ENCODE assay signal across 11 cellular contexts in genomic region chr20:40563296-40563950, GRCh38.
DNase-seq lines count a peak whose midpoint lies in the region; ATAC-seq, FAIRE-seq and TF ChIP-seq lines count a peak whose summit lies in the region.
"Had no signal": no experiment of that assay in that cellular context is flagged by ENCODE, and none has a peak within 500 bp of the region (broad histone marks: within the 10 kb centered on the region; RNA-seq: fewer than 3 reads in every experiment).

No MANE protein-coding gene starts in this region.

- CTCF ChIA-PET in Calu3 (lab: Charles Lee) (no interaction called here), endothelial cell of umbilical vein (lab: Charles Lee) (no interaction called here)

- no peak overlapping the region for H2AFZ ChIP-seq in endothelial cell of umbilical vein (ENCODE audit: low read depth, low read length)

- H3K4me3 Mint-ChIP-seq in Calu3 (ENCODE audit: low read depth, unreplicated experiment) (no peak overlapping the region), nephron (no peak overlapping the region)
- no peak overlapping the region for H3K4me3 Mint-ChIP-seq in activated T-helper 1 cell treated with anti-CD3 and anti-CD28 coated beads, Interleukin-12 subunit alpha, Interleukin-12 subunit beta, Interleukin-2, Interleukin-4 antibody, amounts not matched to agents 30 ng/mL and 10 ng/mL and 1 ng/mL, durations not matched to agents 14 hours and 24 hours and 36 hours
- H3K4me3 Mint-ChIP-seq: brain; CD8-positive, alpha-beta memory T cell had no signal

- ATAC-seq in GM21447 (IDR thresholded peaks at IDR 0.05; ENCODE audit: unreplicated experiment) (no peak), GM19463 (IDR thresholded peaks at IDR 0.05; ENCODE audit: unreplicated experiment) (no peak)

- H4K20me1 ChIP-seq in endothelial cell of umbilical vein (replicated peaks; ENCODE audit: control insufficient read depth, extremely low read depth, insufficient read depth, low read length): no peaks in the 10 kb centered on the region

- intact Hi-C loops in Calu3 (cut with micrococcal nuclease; ENCODE audit: unreplicated experiment): loop anchor here (2.0 to 5.0 kb wide), 3 partner anchors 49 to 105 kb away; no protein-coding TSS in a partner anchor
- intact Hi-C loops in endothelial cell of umbilical vein (cut with micrococcal nuclease): no loop called here
- intact Hi-C loops in activated T-helper 1 cell treated with anti-CD3 and anti-CD28 coated beads, Interleukin-12 subunit alpha, Interleukin-12 subunit beta, Interleukin-2, Interleukin-4 antibody, amounts not matched to agents 30 ng/mL and 10 ng/mL and 1 ng/mL, durations not matched to agents 14 hours and 24 hours and 36 hours (cut with micrococcal nuclease): no loop called here

- H3K9me1 ChIP-seq in endothelial cell of umbilical vein (replicated peaks; ENCODE audit: control insufficient read depth, extremely low read depth, insufficient read depth, low read length): no peaks in the 10 kb centered on the region

- H3K27ac Mint-ChIP-seq in Calu3 (ENCODE audit: unreplicated experiment): peak overlapping the region; percentile 4
- peak overlapping the region in 2 of 3 experiments; percentile 3 to 33 for H3K27ac Mint-ChIP-seq in nephron
- no peak overlapping the region for H3K27ac Mint-ChIP-seq in activated T-helper 1 cell treated with anti-CD3 and anti-CD28 coated beads, Interleukin-12 subunit alpha, Interleukin-12 subunit beta, Interleukin-2, Interleukin-4 antibody, amounts not matched to agents 30 ng/mL and 10 ng/mL and 1 ng/mL, durations not matched to agents 14 hours and 24 hours and 36 hours
- H3K27ac Mint-ChIP-seq: brain; CD8-positive, alpha-beta memory T cell had no signal

- H3K4me1 ChIP-seq in endothelial cell of umbilical vein (ENCODE audit: control insufficient read depth, extremely low read depth, insufficient read depth, low read length): no peaks in the 10 kb centered on the region

- FAIRE-seq in endothelial cell of umbilical vein (lab: Jason Lieb, UNC): no peak

- TF ChIP-seq POLR2A in endothelial cell of umbilical vein (IDR thresholded peaks at IDR 0.05; ENCODE audit: low read depth, low read length): no peak

- H3K9ac ChIP-seq in endothelial cell of umbilical vein (replicated peaks; ENCODE audit: extremely low read depth, insufficient read depth, low read length): no peak overlapping the region

- no peak overlapping the region for H3K4me2 ChIP-seq in endothelial cell of umbilical vein (ENCODE audit: insufficient read depth, low read length)

- H3K36me3 ChIP-seq in endothelial cell of umbilical vein (ENCODE audit: control insufficient read depth in 2 of 2, extremely low read depth in 1 of 2, insufficient read depth in 2 of 2, low read length in 2 of 2): no peaks in the 10 kb centered on the region

- no peaks in the 10 kb centered on the region for H3K9me3 Mint-ChIP-seq in Calu3 (ENCODE audit: low read depth, unreplicated experiment)
- H3K9me3 Mint-ChIP-seq in nephron: no peaks in the 10 kb centered on the region
- no peaks in the 10 kb centered on the region for H3K9me3 Mint-ChIP-seq in activated T-helper 1 cell treated with anti-CD3 and anti-CD28 coated beads, Interleukin-12 subunit alpha, Interleukin-12 subunit beta, Interleukin-2, Interleukin-4 antibody, amounts not matched to agents 30 ng/mL and 10 ng/mL and 1 ng/mL, durations not matched to agents 14 hours and 24 hours and 36 hours
- H3K9me3 Mint-ChIP-seq: brain; CD8-positive, alpha-beta memory T cell had no signal

- H3K27me3 Mint-ChIP-seq in Calu3 (ENCODE audit: unreplicated experiment) (peaks cover 5% of the 10 kb centered on the region), nephron (ENCODE audit: low read depth) (peaks cover 4% of the 10 kb centered on the region)
- H3K27me3 Mint-ChIP-seq in activated T-helper 1 cell treated with anti-CD3 and anti-CD28 coated beads, Interleukin-12 subunit alpha, Interleukin-12 subunit beta, Interleukin-2, Interleukin-4 antibody, amounts not matched to agents 30 ng/mL and 10 ng/mL and 1 ng/mL, durations not matched to agents 14 hours and 24 hours and 36 hours (ENCODE audit: insufficient read depth): no peaks in the 10 kb centered on the region

- BruUV-seq in Calu3 (replicated peaks; lab: Mats Ljungman, UMichigan) (no TSS peak), endothelial cell of umbilical vein (replicated peaks; lab: Mats Ljungman, UMichigan) (no TSS peak)

- H3K79me2 ChIP-seq in endothelial cell of umbilical vein (ENCODE audit: control insufficient read depth, insufficient read depth, low read length): no peaks in the 10 kb centered on the region

- H3K4me1 Mint-ChIP-seq in Calu3 (ENCODE audit: low read depth, unreplicated experiment): peaks cover 32% of the 10 kb centered on the region
- H3K4me1 Mint-ChIP-seq in nephron: peaks cover 17% of the 10 kb centered on the region
- no peaks in the 10 kb centered on the region for H3K4me1 Mint-ChIP-seq in activated T-helper 1 cell treated with anti-CD3 and anti-CD28 coated beads, Interleukin-12 subunit alpha, Interleukin-12 subunit beta, Interleukin-2, Interleukin-4 antibody, amounts not matched to agents 30 ng/mL and 10 ng/mL and 1 ng/mL, durations not matched to agents 14 hours and 24 hours and 36 hours (ENCODE audit: low read depth)
- H3K4me1 Mint-ChIP-seq: CD8-positive, alpha-beta memory T cell had no signal

- H3K27ac ChIP-seq in endothelial cell of umbilical vein (ENCODE audit: insufficient read depth, low read depth, low read length): no peak overlapping the region

- no peak for TF ChIP-seq CTCF in Calu3 (IDR thresholded peaks at IDR 0.05; ENCODE audit: unreplicated experiment)
- no peak for TF ChIP-seq CTCF in endothelial cell of umbilical vein (IDR thresholded peaks at IDR 0.05; ENCODE audit: extremely low read depth in 1 of 2, insufficient read depth in 1 of 2, low read depth in 1 of 2, low read length in 2 of 2)
- TF ChIP-seq CTCF in nephron (IDR thresholded peaks at IDR 0.05; ENCODE audit: unreplicated experiment in 3 of 3): no peak

- H3K27me3 ChIP-seq in endothelial cell of umbilical vein (ENCODE audit: control insufficient read depth in 2 of 2, insufficient read depth in 2 of 2, low read length in 2 of 2): no peaks in the 10 kb centered on the region

- DNase-seq in Calu3 (peak; percentile 98), NCI-H748 treated with DMSO at 0.1 percent for 48 hours (lab: John Stamatoyannopoulos, UW) (peak; percentile 30), endothelial cell of umbilical vein (ENCODE audit: low read depth, low spot score) (peak; percentile 35), NCI-H1436 treated with DMSO at 0.1 percent for 48 hours (lab: John Stamatoyannopoulos, UW) (no peak)
- no peak for DNase-seq in activated T-helper 1 cell treated with anti-CD3 and anti-CD28 coated beads, Interleukin-12 subunit alpha, Interleukin-12 subunit beta, Interleukin-2, Interleukin-4 antibody, amounts not matched to agents 30 ng/mL and 10 ng/mL and 1 ng/mL, durations not matched to agents 14 hours and 24 hours and 36 hours (ENCODE audit: low spot score)
- DNase-seq: CD8-positive, alpha-beta memory T cell; occipital lobe had no signal

- H3K36me3 Mint-ChIP-seq in Calu3 (ENCODE audit: insufficient read depth, unreplicated experiment) (peaks cover 7% of the 10 kb centered on the region), nephron (ENCODE audit: low read depth) (no peaks in the 10 kb centered on the region)
- H3K36me3 Mint-ChIP-seq in activated T-helper 1 cell treated with anti-CD3 and anti-CD28 coated beads, Interleukin-12 subunit alpha, Interleukin-12 subunit beta, Interleukin-2, Interleukin-4 antibody, amounts not matched to agents 30 ng/mL and 10 ng/mL and 1 ng/mL, durations not matched to agents 14 hours and 24 hours and 36 hours (ENCODE audit: low read depth): no peaks in the 10 kb centered on the region
- H3K36me3 Mint-ChIP-seq: brain; CD8-positive, alpha-beta memory T cell had no signal

- H3K9me3 ChIP-seq in endothelial cell of umbilical vein (replicated peaks; ENCODE audit: control insufficient read depth, insufficient read depth, low read length): no peaks in the 10 kb centered on the region

- POLR2A ChIA-PET in endothelial cell of umbilical vein (lab: Charles Lee): no interaction called here

- dilution Hi-C loops in endothelial cell of umbilical vein (cut with MboI; ENCODE audit: extremely low pct_ligation_motif_present, low sequenced_read_pairs): no loop called here

- no peak overlapping the region for H3K4me3 ChIP-seq in endothelial cell of umbilical vein (replicated peaks in 1 of 3; ENCODE audit: insufficient read depth in 1 of 3, low read depth in 1 of 3, low read length in 3 of 3)

TF ChIP-seq in endothelial cell of umbilical vein, 7 proteins besides CTCF, POLR2A, EP300 and RAD21:
- TF ChIP-seq MYC (IDR thresholded peaks at IDR 0.05; ENCODE audit: low read depth, low read length): no peak
- no peak for TF ChIP-seq JUN (IDR thresholded peaks at IDR 0.05; ENCODE audit: borderline replicate concordance, insufficient read depth, insufficient read length, low read depth)
- no peak for TF ChIP-seq GATA2 (IDR thresholded peaks at IDR 0.05; ENCODE audit: insufficient read depth, insufficient read length, low read depth, low read length)
- no peak for TF ChIP-seq MAX (IDR thresholded peaks at IDR 0.05; ENCODE audit: insufficient read depth, insufficient read length)
- TF ChIP-seq FOS (IDR thresholded peaks at IDR 0.05; ENCODE audit: borderline replicate concordance, insufficient read depth, low read length): no peak

Comparison
In these comparisons a context has a peak if more than half of its experiments do, and no peak if none do; other contexts are left out.
1. DNase-seq: peak in Calu3 (single experiment), NCI-H748 treated with DMSO at 0.1 percent for 48 hours (single experiment) and endothelial cell of umbilical vein (single experiment); none in activated T-helper 1 cell treated with anti-CD3 and anti-CD28 coated beads, Interleukin-12 subunit alpha, Interleukin-12 subunit beta, Interleukin-2, Interleukin-4 antibody, amounts not matched to agents 30 ng/mL and 10 ng/mL and 1 ng/mL, durations not matched to agents 14 hours and 24 hours and 36 hours (single experiment) and NCI-H1436 treated with DMSO at 0.1 percent for 48 hours (single experiment).